Comparison of ENCODE assay signal across 10 cellular contexts in the genomic region with DNA sequence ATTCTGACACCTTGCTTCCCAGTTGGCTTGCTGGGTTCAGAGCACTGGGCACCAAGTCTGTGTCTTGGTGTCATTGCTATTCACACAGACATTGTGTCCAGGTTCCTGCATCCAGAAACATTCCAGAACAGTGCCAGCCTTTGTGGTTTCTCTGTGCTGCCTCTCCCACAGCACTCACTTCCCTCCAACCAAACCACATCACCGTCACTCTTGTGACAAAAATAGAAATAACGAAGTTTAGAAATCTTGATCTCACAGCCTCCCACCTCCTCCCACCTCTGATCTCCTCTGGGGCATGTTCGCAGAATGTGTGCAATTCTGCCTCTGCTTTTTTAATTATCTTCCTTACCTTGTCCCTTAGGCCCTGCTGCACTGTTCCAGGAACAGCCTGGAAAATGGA. TPM values are rescaled to one million over a fixed set of nuclear protein-coding genes. Genes with fewer than 3 reads are reported as not detected.
DNase-seq lines count a peak whose midpoint lies in the region; ATAC-seq, FAIRE-seq and TF ChIP-seq lines count a peak whose summit lies in the region.
"Had no signal": no experiment of that assay in that cellular context is flagged by ENCODE, and none has a peak within 500 bp of the region (broad histone marks: within the 10 kb centered on the region; RNA-seq: fewer than 3 reads in every experiment).

No MANE protein-coding gene starts in this region.

- H3K27ac Mint-ChIP-seq in astrocyte (ENCODE audit: unreplicated experiment): no peak overlapping the region
- peak overlapping the region; percentile 43 for H3K27ac Mint-ChIP-seq in stimulated activated memory B cell treated with anti-CD40 and anti-IgM and Interleukin-4, amounts not matched to agents 10 μg/mL and 1 μg/mL and 100 μg/mL, for 72 hours
- H3K27ac Mint-ChIP-seq: nephron progenitor cell had no signal

- H3K36me3 ChIP-seq in astrocyte (ENCODE audit: insufficient read depth, low read length): no peaks in the 10 kb centered on the region
- H3K36me3 ChIP-seq: gastroesophageal sphincter had no signal

- H3K9me3 ChIP-seq in astrocyte (ENCODE audit: insufficient read depth, low read depth, low read length): no peaks in the 10 kb centered on the region
- H3K9me3 ChIP-seq: gastroesophageal sphincter had no signal

- H3K4me2 ChIP-seq in astrocyte (ENCODE audit: low read length): peak overlapping the region; percentile 57

- peak; percentile 75 for DNase-seq in astrocyte (ENCODE audit: low read depth)
- no peak for DNase-seq in NCI-H1436 (lab: John Stamatoyannopoulos, UW)
- DNase-seq in ecto neural progenitor cell (ENCODE audit: low spot score): no peak
- DNase-seq: nephron progenitor cell had no signal

- H3K4me1 ChIP-seq in astrocyte (ENCODE audit: insufficient read depth, low read length): peaks cover 11% of the 10 kb centered on the region
- H3K4me1 ChIP-seq: gastroesophageal sphincter had no signal

- no peak overlapping the region for H2AFZ ChIP-seq in astrocyte (ENCODE audit: low read depth, low read length)

- no peaks in the 10 kb centered on the region for H3K27me3 ChIP-seq in astrocyte (ENCODE audit: insufficient read depth, low read length)
- H3K27me3 ChIP-seq: gastroesophageal sphincter had no signal

- H3K27me3 Mint-ChIP-seq in astrocyte (ENCODE audit: low read depth, unreplicated experiment): no peaks in the 10 kb centered on the region
- no peaks in the 10 kb centered on the region for H3K27me3 Mint-ChIP-seq in stimulated activated memory B cell treated with anti-CD40 and anti-IgM and Interleukin-4, amounts not matched to agents 10 μg/mL and 1 μg/mL and 100 μg/mL, for 72 hours

- peak; percentile 33 for ATAC-seq in GM19035 (IDR thresholded peaks at IDR 0.05; ENCODE audit: unreplicated experiment)
- ATAC-seq in HG03565 (IDR thresholded peaks at IDR 0.05; ENCODE audit: unreplicated experiment): peak; percentile 43
- peak; percentile 71 for ATAC-seq in stimulated activated memory B cell treated with anti-CD40 and anti-IgM and Interleukin-4, amounts not matched to agents 10 μg/mL and 1 μg/mL and 100 μg/mL, for 72 hours
- ATAC-seq in GM21381 (IDR thresholded peaks at IDR 0.05; ENCODE audit: unreplicated experiment): no peak
- ATAC-seq in GM21825 (IDR thresholded peaks at IDR 0.05; ENCODE audit: unreplicated experiment): no peak
- ATAC-seq: gastroesophageal sphincter had no signal

- H3K79me2 ChIP-seq in astrocyte (ENCODE audit: insufficient read depth, low read length): no peaks in the 10 kb centered on the region

- peak overlapping the region; percentile 44 for H3K27ac ChIP-seq in astrocyte (ENCODE audit: low read depth, low read length)
- H3K27ac ChIP-seq: gastroesophageal sphincter had no signal

- H3K9me3 Mint-ChIP-seq in astrocyte (ENCODE audit: unreplicated experiment): no peaks in the 10 kb centered on the region
- no peaks in the 10 kb centered on the region for H3K9me3 Mint-ChIP-seq in stimulated activated memory B cell treated with anti-CD40 and anti-IgM and Interleukin-4, amounts not matched to agents 10 μg/mL and 1 μg/mL and 100 μg/mL, for 72 hours
- H3K9me3 Mint-ChIP-seq: nephron progenitor cell had no signal

- no peaks in the 10 kb centered on the region for H4K20me1 ChIP-seq in astrocyte (ENCODE audit: insufficient read depth, low read length)

- no peak for TF ChIP-seq CTCF in astrocyte (IDR thresholded peaks at IDR 0.05; ENCODE audit: insufficient read depth, low read depth, low read length)

- no peak overlapping the region for H3K4me3 Mint-ChIP-seq in astrocyte (ENCODE audit: unreplicated experiment)
- peak overlapping the region; percentile 6 for H3K4me3 Mint-ChIP-seq in stimulated activated memory B cell treated with anti-CD40 and anti-IgM and Interleukin-4, amounts not matched to agents 10 μg/mL and 1 μg/mL and 100 μg/mL, for 72 hours
- H3K4me3 Mint-ChIP-seq: nephron progenitor cell had no signal

- H3K4me3 ChIP-seq in astrocyte (ENCODE audit: insufficient read depth, low read depth, low read length): no peak overlapping the region
- H3K4me3 ChIP-seq: gastroesophageal sphincter had no signal

- no peaks in the 10 kb centered on the region for H3K36me3 Mint-ChIP-seq in astrocyte (ENCODE audit: low read depth, unreplicated experiment)
- no peaks in the 10 kb centered on the region for H3K36me3 Mint-ChIP-seq in stimulated activated memory B cell treated with anti-CD40 and anti-IgM and Interleukin-4, amounts not matched to agents 10 μg/mL and 1 μg/mL and 100 μg/mL, for 72 hours

- H3K4me1 Mint-ChIP-seq in astrocyte (ENCODE audit: low read depth, unreplicated experiment): peaks cover 24% of the 10 kb centered on the region
- H3K4me1 Mint-ChIP-seq in stimulated activated memory B cell treated with anti-CD40 and anti-IgM and Interleukin-4, amounts not matched to agents 10 μg/mL and 1 μg/mL and 100 μg/mL, for 72 hours: peaks cover 15% of the 10 kb centered on the region
- H3K4me1 Mint-ChIP-seq: nephron progenitor cell had no signal

- FAIRE-seq in astrocyte (lab: Jason Lieb, UNC): peak; percentile 67

- H3K9ac ChIP-seq in astrocyte (ENCODE audit: low read length): no peak overlapping the region

RNA-seq across cellular contexts. Expression of a gene that starts 8.8 kb away (rescaled TPM):
- total RNA-seq in astrocyte: not detected in 2 replicates

Comparison
In these comparisons a context has a peak if more than half of its experiments do, and no peak if none do; other contexts are left out.
1. ATAC-seq: peak in GM19035 (single experiment), HG03565 (single experiment) and stimulated activated memory B cell treated with anti-CD40 and anti-IgM and Interleukin-4, amounts not matched to agents 10 μg/mL and 1 μg/mL and 100 μg/mL, for 72 hours (single experiment); none in GM21381 (single experiment) and GM21825 (single experiment).